In the genomic region with DNA sequence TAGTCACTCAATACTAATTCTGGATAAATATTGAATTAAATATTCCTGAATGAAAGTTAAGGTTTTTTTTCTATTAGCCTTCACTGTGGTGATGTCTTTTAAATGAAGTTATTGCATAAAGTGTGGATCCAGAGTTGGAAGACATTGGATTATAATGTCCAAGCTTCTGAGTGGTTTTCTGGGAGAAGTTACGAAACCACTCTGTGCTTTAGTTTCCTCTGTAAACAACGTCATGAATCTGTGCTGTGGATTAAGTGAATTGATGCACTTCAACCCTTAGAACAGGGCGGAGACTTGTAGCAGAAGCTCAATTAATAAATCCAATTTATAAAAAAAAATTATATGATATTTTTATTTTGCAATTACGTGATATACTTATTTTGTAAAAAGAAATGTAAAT, we compare ENCODE assay signal across 23 cellular contexts.
DNase-seq lines count a peak whose midpoint lies in the region; ATAC-seq and TF ChIP-seq lines count a peak whose summit lies in the region.
"Had no signal": no experiment of that assay in that cellular context is flagged by ENCODE, and none has a peak within 500 bp of the region (broad histone marks: within the 10 kb centered on the region; RNA-seq: fewer than 3 reads in every experiment).

No MANE protein-coding gene starts in this region.

- no peak overlapping the region for H2BK12ac ChIP-seq in trophoblast cell (ENCODE audit: low read length)

- peaks cover 22% of the 10 kb centered on the region for H3K4me1 Mint-ChIP-seq in MCF 10A (ENCODE audit: insufficient read depth, unreplicated experiment)
- H3K4me1 Mint-ChIP-seq: CD8-positive, alpha-beta memory T cell had no signal

- DNase-seq in MCF 10A (ENCODE audit: unreplicated experiment) (peak; percentile 41), breast epithelium (ENCODE audit: low spot score in 2 of 2) (no peak), body of pancreas (no peak), fibroblast of villous mesenchyme (ENCODE audit: low read depth) (peak; percentile 60), transverse colon (no peak), trophoblast cell (no peak), cerebellar cortex (ENCODE audit: low spot score) (no peak)
- DNase-seq: 8988T; CD8-positive, alpha-beta memory T cell; DMS79 treated with DMSO at 0.1 percent for 48 hours; NCI-H1105 treated with DMSO at 0.1 percent for 48 hours; NCI-H1694 treated with DMSO at 0.1 percent for 48 hours; NCI-H2107; NCI-H226; NCI-H524 treated with DMSO at 0.1 percent for 48 hours; NK-92 treated with Interleukin-12 subunit alpha and Interleukin-12 subunit beta, amount 100 ng/mL, for 24 hours; OCI-M1; RPMI8226; SJCRH30 had no signal

- no peaks in the 10 kb centered on the region for H3K79me2 ChIP-seq in trophoblast cell (ENCODE audit: control insufficient read depth, insufficient read depth, low read length, poor library complexity)

- H2AK5ac ChIP-seq in trophoblast cell (ENCODE audit: low read length): no peak overlapping the region

- H3K4me3 ChIP-seq in breast epithelium: no peak overlapping the region
- H3K4me3 ChIP-seq in body of pancreas: no peak overlapping the region
- H3K4me3 ChIP-seq in fibroblast of villous mesenchyme (ENCODE audit: low read depth, low read length): no peak overlapping the region
- no peak overlapping the region for H3K4me3 ChIP-seq in transverse colon
- no peak overlapping the region for H3K4me3 ChIP-seq in trophoblast cell (ENCODE audit: low read depth, low read length)
- H3K4me3 ChIP-seq: BLaER1, HAP-1, SJCRH30 had no signal

- H2AFZ ChIP-seq in trophoblast cell (ENCODE audit: insufficient read depth, low read length, poor library complexity): no peak overlapping the region

- POLR2A ChIA-PET in MCF 10A (lab: Yijun Ruan, JAX): interaction anchor here (0.8 kb wide), 1 partner anchor 10 kb away, joined by 3 read pairs; no protein-coding TSS in a partner anchor

- H3K27ac Mint-ChIP-seq in MCF 10A (ENCODE audit: low read depth, unreplicated experiment): no peak overlapping the region
- H3K27ac Mint-ChIP-seq: CD8-positive, alpha-beta memory T cell had no signal

- H4K12ac ChIP-seq in trophoblast cell (ENCODE audit: low read depth, low read length): no peak overlapping the region

- no peak for TF ChIP-seq EP300 in transverse colon (IDR thresholded peaks at IDR 0.05; ENCODE audit: low read depth)

- H3K4me1 ChIP-seq in breast epithelium: no peaks in the 10 kb centered on the region
- peaks cover 14% of the 10 kb centered on the region for H3K4me1 ChIP-seq in body of pancreas
- H3K4me1 ChIP-seq in transverse colon: peaks cover 2 to 22% (median 17%) of the 10 kb centered on the region in 4 donors
- H3K4me1 ChIP-seq in trophoblast cell (ENCODE audit: control insufficient read depth in 1 of 2, insufficient read depth in 2 of 2, low read length in 2 of 2): no peaks in the 10 kb centered on the region
- H3K4me1 ChIP-seq: BLaER1, HAP-1 had no signal

- TF ChIP-seq CTCF in MCF 10A (IDR thresholded peaks at IDR 0.05; ENCODE audit: unreplicated experiment) (no peak), breast epithelium (IDR thresholded peaks at IDR 0.05) (no peak), body of pancreas (IDR thresholded peaks at IDR 0.05) (no peak), fibroblast of villous mesenchyme (IDR thresholded peaks at IDR 0.05; ENCODE audit: insufficient read depth, low read depth, low read length) (no peak), transverse colon (IDR thresholded peaks at IDR 0.05) (no peak)

- H3K23ac ChIP-seq in trophoblast cell (ENCODE audit: low read length): no peak overlapping the region

- H3K14ac ChIP-seq in trophoblast cell (ENCODE audit: low read length): no peak overlapping the region

- H3K9me3 ChIP-seq in breast epithelium (no peaks in the 10 kb centered on the region), body of pancreas (no peaks in the 10 kb centered on the region), transverse colon (no peaks in the 10 kb centered on the region), trophoblast cell (ENCODE audit: insufficient read depth, low read depth, low read length) (no peaks in the 10 kb centered on the region)
- H3K9me3 ChIP-seq: BLaER1, HAP-1, SJCRH30 had no signal

- WGBS in body of pancreas, 2 donors: 50 to 57% methylated on average over 4 of the region's 4 CpGs
- 68 to 69% methylated on average over 4 of the region's 4 CpGs for WGBS in transverse colon (ENCODE audit: low coverage in 1 of 2), 2 donors
- no CpG with 5 or more reads among the region's 4 CpGs for WGBS in trophoblast cell (ENCODE audit: extremely low coverage, insufficient coverage, insufficient read length)

- H3K4me3 Mint-ChIP-seq in MCF 10A (ENCODE audit: unreplicated experiment): no peak overlapping the region
- H3K4me3 Mint-ChIP-seq: CD8-positive, alpha-beta memory T cell had no signal

- intact Hi-C loops in MCF 10A (cut with micrococcal nuclease): loop anchor here (10.0 kb wide), 1 partner anchor 680 kb away; no protein-coding TSS in a partner anchor
- intact Hi-C loops in breast epithelium (cut with DNase I; ENCODE audit: low total_unique reads): no loop called here
- intact Hi-C loops in body of pancreas (cut with DNase I): loop anchor here (5.0 kb wide), 1 partner anchor 838 kb away; no protein-coding TSS in a partner anchor
- intact Hi-C loops in transverse colon (cut with DNase I; ENCODE audit: low total_unique reads): no loop called here

- no peak overlapping the region for H2BK5ac ChIP-seq in trophoblast cell (ENCODE audit: low read depth, low read length, poor library complexity)

- H3K27ac ChIP-seq in breast epithelium (no peak overlapping the region), body of pancreas (no peak overlapping the region), transverse colon (peak overlapping the region in 3 of 4 donors; percentile 44 to 66 (median 60)), trophoblast cell (ENCODE audit: low read depth, low read length) (no peak overlapping the region)
- H3K27ac ChIP-seq: BLaER1, HL-60, SJCRH30 had no signal

- H3K36me3 Mint-ChIP-seq in MCF 10A (ENCODE audit: insufficient read depth, unreplicated experiment): peaks cover 9% of the 10 kb centered on the region
- H3K36me3 Mint-ChIP-seq: CD8-positive, alpha-beta memory T cell had no signal

- CTCF ChIA-PET in MCF 10A (lab: Yijun Ruan, JAX): interaction anchor here (0.9 to 2.3 kb wide), 3 partner anchors 142 to 838 kb away, joined by 3 to 12 read pairs (median 4); no protein-coding TSS in a partner anchor

- H3K36me3 ChIP-seq in breast epithelium (no peaks in the 10 kb centered on the region), body of pancreas (replicated peaks in 1 of 2; ENCODE audit: insufficient read depth in 1 of 2, low read depth in 2 of 2) (no peaks in the 10 kb centered on the region), transverse colon (no peaks in the 10 kb centered on the region), trophoblast cell (ENCODE audit: control insufficient read depth in 1 of 2, insufficient read depth in 2 of 2, low read length in 2 of 2) (no peaks in the 10 kb centered on the region)
- H3K36me3 ChIP-seq: BLaER1, HAP-1, SJCRH30 had no signal

- H4K8ac ChIP-seq in trophoblast cell (ENCODE audit: low read depth, low read length): no peak overlapping the region

- H3K4me2 ChIP-seq in trophoblast cell (ENCODE audit: low read length): no peak overlapping the region
- H3K4me2 ChIP-seq: BLaER1 had no signal

- no peak overlapping the region for H4K91ac ChIP-seq in trophoblast cell (ENCODE audit: low read depth, low read length)

- H2BK120ac ChIP-seq in trophoblast cell (ENCODE audit: insufficient read depth, low read length, poor library complexity): no peak overlapping the region

- H3K27me3 ChIP-seq in breast epithelium (no peaks in the 10 kb centered on the region), body of pancreas (no peaks in the 10 kb centered on the region), transverse colon (no peaks in the 10 kb centered on the region), trophoblast cell (ENCODE audit: insufficient read depth, low read length) (no peaks in the 10 kb centered on the region)
- H3K27me3 ChIP-seq: BLaER1, SJCRH30 had no signal

- H3K18ac ChIP-seq in trophoblast cell (ENCODE audit: low read length): no peak overlapping the region

- in situ Hi-C loops in transverse colon (cut with MboI; ENCODE audit: low pct_ligation_motif_present in 1 of 4, low pct_unique_long_range_greater_than_20kb in 1 of 4, low sequenced_read_pairs in 3 of 4): loop anchor here in 3 of 4 donors (10.0 to 25.0 kb wide), 5 partner anchors 170 to 1028 kb away; no protein-coding TSS in a partner anchor

- no peaks in the 10 kb centered on the region for H3K79me1 ChIP-seq in trophoblast cell (ENCODE audit: low read length)

- ATAC-seq in body of pancreas (peak; percentile 38), GM18909 (IDR thresholded peaks at IDR 0.05; ENCODE audit: poor library complexity, unreplicated experiment) (no peak)

- BruUV-seq in MCF 10A (replicated peaks; lab: Mats Ljungman, UMichigan): no TSS peak

- TF ChIP-seq POLR2A in breast epithelium (IDR thresholded peaks at IDR 0.05): no peak
- TF ChIP-seq POLR2A in body of pancreas (IDR thresholded peaks at IDR 0.05): no peak
- no peak for TF ChIP-seq POLR2A in transverse colon (IDR thresholded peaks at IDR 0.05)

- H3K9me3 Mint-ChIP-seq in MCF 10A (ENCODE audit: unreplicated experiment): no peaks in the 10 kb centered on the region
- H3K9me3 Mint-ChIP-seq: CD8-positive, alpha-beta memory T cell had no signal

- no peak overlapping the region for H3K9ac ChIP-seq in trophoblast cell (ENCODE audit: low read length)
- H3K9ac ChIP-seq: BLaER1 had no signal

- H3K4ac ChIP-seq in trophoblast cell (ENCODE audit: low read depth, low read length): no peak overlapping the region

- H3K27me3 Mint-ChIP-seq in MCF 10A (ENCODE audit: insufficient read depth, unreplicated experiment): no peaks in the 10 kb centered on the region
- H3K27me3 Mint-ChIP-seq: CD8-positive, alpha-beta memory T cell had no signal

Comparison
In these comparisons a context has a peak if more than half of its experiments do, and no peak if none do; other contexts are left out.
1. DNase-seq: peak in MCF 10A (single experiment) and fibroblast of villous mesenchyme (single experiment); none in breast epithelium (0 of 2), body of pancreas (0 of 4), transverse colon (single experiment), trophoblast cell (0 of 2) and cerebellar cortex (single experiment).
2. intact Hi-C loops: an anchor here in MCF 10A (10.0 kb wide) and body of pancreas (5.0 kb wide); none called in breast epithelium and transverse colon.
3. H3K27ac ChIP-seq: peak in transverse colon (3 of 4); none in breast epithelium (0 of 2), body of pancreas (0 of 4) and trophoblast cell (single experiment).